15 cellular contexts compared by ENCODE assay signal in the genomic region with DNA sequence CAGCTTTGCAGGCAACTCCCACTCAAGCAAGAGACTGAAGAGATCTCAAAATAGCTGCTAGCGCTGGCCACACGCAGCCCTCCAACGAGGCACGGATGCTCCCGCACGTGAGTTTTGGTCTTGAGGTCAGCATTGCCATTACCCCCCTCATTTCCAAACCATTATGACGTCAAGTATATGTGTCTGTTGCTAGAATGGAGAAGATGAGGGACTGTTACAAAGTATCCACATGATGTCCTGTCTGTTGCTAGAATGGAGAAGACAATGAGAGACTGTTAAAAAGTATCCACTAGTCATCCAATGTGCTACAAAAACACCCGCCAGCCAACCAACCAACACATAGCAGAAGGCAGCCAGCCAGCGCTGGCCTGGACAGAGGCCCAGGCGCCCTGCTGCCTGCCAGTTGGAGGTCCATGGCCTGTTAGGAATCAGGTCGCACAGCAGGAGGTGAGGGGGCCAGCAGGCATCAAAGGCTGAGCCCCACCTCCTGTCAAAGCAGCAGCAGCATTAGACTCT. TPM values are rescaled to one million over a fixed set of nuclear protein-coding genes. Genes with fewer than 3 reads are reported as not detected.
DNase-seq lines count a peak whose midpoint lies in the region; ATAC-seq lines count a peak whose summit lies in the region.
"Had no signal": no experiment of that assay in that cellular context is flagged by ENCODE, and none has a peak within 500 bp of the region (broad histone marks: within the 10 kb centered on the region; RNA-seq: fewer than 3 reads in every experiment).

No MANE protein-coding gene starts in this region.

- no peak for DNase-seq in activated CD8-positive, alpha-beta memory T cell treated with anti-CD3 and anti-CD28 coated beads, Interleukin-2, amount 10 ng/mL, durations not matched to agents 7 days and 5 days
- no peak for DNase-seq in activated CD8-positive, alpha-beta memory T cell treated with anti-CD3 and anti-CD28 coated beads, Interleukin-2, amount 50 U/mL, for 48 hours
- peak; percentile 87 for DNase-seq in astrocyte of the hippocampus (ENCODE audit: low read depth, low spot score)
- DNase-seq in right cardiac atrium: peak in 2 of 3 donors; percentile 73 to 76
- DNase-seq in superior temporal gyrus (ENCODE audit: extremely low spot score): peak; percentile 88
- no peak for DNase-seq in neuronal stem cell (ENCODE audit: low spot score)
- DNase-seq: activated CD4-positive, alpha-beta T cell treated with anti-CD3 and anti-CD28 coated beads for 1 hour; central memory CD4-positive, alpha-beta T cell; transverse colon had no signal

- H3K9me3 ChIP-seq in right cardiac atrium (ENCODE audit: control insufficient read depth, low read length): no peaks in the 10 kb centered on the region
- H3K9me3 ChIP-seq in neuronal stem cell (replicated peaks in 1 of 2; ENCODE audit: control insufficient read depth in 2 of 2, insufficient read depth in 1 of 2, low read depth in 1 of 2, low read length in 2 of 2): peaks cover 0 to 1% of the 10 kb centered on the region in 2 donors
- H3K9me3 ChIP-seq: A549, transverse colon had no signal

- no peak overlapping the region for H3K18ac ChIP-seq in neuronal stem cell (ENCODE audit: low read length)

- H3K27ac ChIP-seq in right cardiac atrium (ENCODE audit: low read length): no peak overlapping the region
- no peak overlapping the region for H3K27ac ChIP-seq in neuronal stem cell (replicated peaks; ENCODE audit: low read length)
- H3K27ac ChIP-seq: A549, HL-60, transverse colon had no signal

- no peak overlapping the region for H3K4ac ChIP-seq in neuronal stem cell (ENCODE audit: low read length)

- H2BK12ac ChIP-seq in neuronal stem cell (ENCODE audit: low read length): no peak overlapping the region

- no peaks in the 10 kb centered on the region for H3K4me1 Mint-ChIP-seq in activated CD8-positive, alpha-beta memory T cell treated with anti-CD3 and anti-CD28 coated beads, Interleukin-2, amount 10 ng/mL, durations not matched to agents 7 days and 5 days

- H3K4me3 ChIP-seq in right cardiac atrium (ENCODE audit: low read length) (no peak overlapping the region), neuronal stem cell (ENCODE audit: low read length in 2 of 2) (no peak overlapping the region)
- H3K4me3 ChIP-seq: A549, GM12878, smooth muscle cell, transverse colon had no signal

- no peak overlapping the region for H3K23ac ChIP-seq in neuronal stem cell (ENCODE audit: low read depth, low read length, poor library complexity)

- H3K9me3 Mint-ChIP-seq in activated CD8-positive, alpha-beta memory T cell treated with anti-CD3 and anti-CD28 coated beads, Interleukin-2, amount 10 ng/mL, durations not matched to agents 7 days and 5 days (ENCODE audit: low read depth): no peaks in the 10 kb centered on the region

- CTCF ChIA-PET in activated CD8-positive, alpha-beta memory T cell treated with anti-CD3 and anti-CD28 coated beads, Interleukin-2, amount 10 ng/mL, durations not matched to agents 7 days and 5 days (lab: Charles Lee): no interaction called here

- H3K79me1 ChIP-seq in neuronal stem cell (ENCODE audit: low read depth, low read length): peaks cover 2% of the 10 kb centered on the region

- H2BK120ac ChIP-seq in neuronal stem cell (ENCODE audit: low read depth, low read length): no peak overlapping the region

- ATAC-seq in activated CD8-positive, alpha-beta memory T cell treated with anti-CD3 and anti-CD28 coated beads, Interleukin-2, amount 10 ng/mL, durations not matched to agents 7 days and 5 days: no peak
- ATAC-seq in right cardiac atrium (peak; percentile 69 to 72), HG03571 (IDR thresholded peaks at IDR 0.05; ENCODE audit: unreplicated experiment) (no peak), HG02870 (IDR thresholded peaks at IDR 0.05; ENCODE audit: unreplicated experiment) (no peak)
- ATAC-seq: A549, GM12878 had no signal

- H3K14ac ChIP-seq in neuronal stem cell (ENCODE audit: low read length): no peak overlapping the region

- 62% methylated on average over 11 of the region's 11 CpGs for WGBS in right cardiac atrium
- no CpG with 5 or more reads among the region's 11 CpGs for WGBS in neuronal stem cell (ENCODE audit: extremely low coverage in 2 of 2, insufficient read length in 2 of 2, insufficient replicate concordance in 1 of 2), 2 donors

- no peak overlapping the region for H4K91ac ChIP-seq in neuronal stem cell (ENCODE audit: low read depth, low read length, poor library complexity)

- H2BK5ac ChIP-seq in neuronal stem cell (ENCODE audit: low read length): no peak overlapping the region

- no peak overlapping the region for H2BK15ac ChIP-seq in neuronal stem cell (ENCODE audit: low read length)

- peaks cover 20 to 68% of the 10 kb centered on the region in 2 donors for H3K36me3 ChIP-seq in neuronal stem cell (replicated peaks in 1 of 2; ENCODE audit: control insufficient read depth in 2 of 2, insufficient read depth in 2 of 2, low read length in 2 of 2)

- H3K4me2 ChIP-seq in neuronal stem cell (ENCODE audit: insufficient read depth, low read length, poor library complexity, severe bottlenecking): no peak overlapping the region
- H3K4me2 ChIP-seq: A549, smooth muscle cell had no signal

- H3K27me3 Mint-ChIP-seq in activated CD8-positive, alpha-beta memory T cell treated with anti-CD3 and anti-CD28 coated beads, Interleukin-2, amount 10 ng/mL, durations not matched to agents 7 days and 5 days: no peaks in the 10 kb centered on the region

- no peak overlapping the region for H4K8ac ChIP-seq in neuronal stem cell (ENCODE audit: low read depth, low read length)

- no peak overlapping the region for H3K9ac ChIP-seq in neuronal stem cell (ENCODE audit: low read depth, low read length, poor library complexity)

- peak overlapping the region; percentile 47 for H3K27ac Mint-ChIP-seq in activated CD8-positive, alpha-beta memory T cell treated with anti-CD3 and anti-CD28 coated beads, Interleukin-2, amount 10 ng/mL, durations not matched to agents 7 days and 5 days

- H2AFZ ChIP-seq in neuronal stem cell (ENCODE audit: low read length): no peak overlapping the region

- peaks cover 9% of the 10 kb centered on the region for H3K36me3 Mint-ChIP-seq in activated CD8-positive, alpha-beta memory T cell treated with anti-CD3 and anti-CD28 coated beads, Interleukin-2, amount 10 ng/mL, durations not matched to agents 7 days and 5 days

- H3K4me1 ChIP-seq in right cardiac atrium (ENCODE audit: control insufficient read depth, insufficient read depth, low read length): no peaks in the 10 kb centered on the region
- H3K4me1 ChIP-seq in neuronal stem cell (ENCODE audit: control insufficient read depth in 2 of 2, insufficient read depth in 1 of 2, low read depth in 1 of 2, low read length in 2 of 2): peaks cover 0 to 1% of the 10 kb centered on the region in 2 donors
- H3K4me1 ChIP-seq: A549, transverse colon had no signal

- intact Hi-C loops in right cardiac atrium (cut with DNase I): no loop called here

- no peak overlapping the region for H3K4me3 Mint-ChIP-seq in activated CD8-positive, alpha-beta memory T cell treated with anti-CD3 and anti-CD28 coated beads, Interleukin-2, amount 10 ng/mL, durations not matched to agents 7 days and 5 days

- no peak overlapping the region for H2AK5ac ChIP-seq in neuronal stem cell (ENCODE audit: low read depth, low read length)

- H3K27me3 ChIP-seq in right cardiac atrium (ENCODE audit: control insufficient read depth, insufficient read depth) (no peaks in the 10 kb centered on the region), neuronal stem cell (ENCODE audit: control insufficient read depth in 3 of 3, insufficient read depth in 3 of 3, low read depth in 1 of 3, low read length in 3 of 3) (no peaks in the 10 kb centered on the region)
- H3K27me3 ChIP-seq: transverse colon had no signal

RNA-seq across cellular contexts. Expression of a gene that starts 24.8 kb away (rescaled TPM):
- total RNA-seq in activated CD8-positive, alpha-beta memory T cell treated with anti-CD3 and anti-CD28 coated beads, Interleukin-2, amount 10 ng/mL, durations not matched to agents 7 days and 5 days: 100 to 1,000 TPM in 1 of 2 experiments, 10 to 100 TPM in 1; 86.0 to 114 TPM
- total RNA-seq in right cardiac atrium: 10 to 100 TPM; 11.4 to 16.5 (median 15.2) TPM
- polyA plus RNA-seq in right cardiac atrium: 14.0 TPM
- polyA plus RNA-seq in neuronal stem cell (2013, experiment 1 of 2): 15.3 TPM
- 15.0 TPM for polyA plus RNA-seq in neuronal stem cell (2013, experiment 2 of 2)

Comparison
In these comparisons a context has a peak if more than half of its experiments do, and no peak if none do; other contexts are left out.
1. ATAC-seq: peak in right cardiac atrium (2 of 2); none in activated CD8-positive, alpha-beta memory T cell treated with anti-CD3 and anti-CD28 coated beads, Interleukin-2, amount 10 ng/mL, durations not matched to agents 7 days and 5 days (single experiment), HG03571 (single experiment) and HG02870 (single experiment).
2. DNase-seq: peak in astrocyte of the hippocampus (single experiment), right cardiac atrium (2 of 3) and superior temporal gyrus (single experiment); none in activated CD8-positive, alpha-beta memory T cell treated with anti-CD3 and anti-CD28 coated beads, Interleukin-2, amount 10 ng/mL, durations not matched to agents 7 days and 5 days (single experiment), activated CD8-positive, alpha-beta memory T cell treated with anti-CD3 and anti-CD28 coated beads, Interleukin-2, amount 50 U/mL, for 48 hours (single experiment) and neuronal stem cell (single experiment).
3. RNA of a gene that starts 24.8 kb away (total RNA-seq): 86.0 to 114 TPM in activated CD8-positive, alpha-beta memory T cell treated with anti-CD3 and anti-CD28 coated beads, Interleukin-2, amount 10 ng/mL, durations not matched to agents 7 days and 5 days; 11.4 to 16.5 TPM in right cardiac atrium; every median in the first group is over 4 times any median in the second.